24 cellular contexts compared by ENCODE assay signal in the genomic region with DNA sequence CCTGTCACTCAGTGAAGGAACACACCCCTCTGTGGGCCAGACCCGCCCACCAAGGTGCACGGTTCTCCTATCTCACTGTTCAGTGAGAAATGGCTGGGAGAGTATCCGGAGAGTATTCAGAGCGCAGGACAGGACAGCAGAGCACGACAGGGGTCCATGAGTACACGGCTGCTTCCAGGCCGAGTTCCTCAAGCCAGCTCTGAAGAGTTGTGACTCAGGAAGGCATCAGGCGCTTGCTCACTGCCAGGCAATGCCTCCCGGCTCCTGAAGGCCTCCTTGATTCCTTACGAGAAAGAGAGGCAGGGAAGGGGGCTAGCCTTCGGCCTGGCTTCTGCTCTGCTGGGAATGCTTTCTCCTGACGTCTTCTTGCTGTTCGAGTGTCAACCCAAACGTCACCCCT.
DNase-seq lines count a peak whose midpoint lies in the region; ATAC-seq and TF ChIP-seq lines count a peak whose summit lies in the region.
"Had no signal": no experiment of that assay in that cellular context is flagged by ENCODE, and none has a peak within 500 bp of the region (broad histone marks: within the 10 kb centered on the region; RNA-seq: fewer than 3 reads in every experiment).

No MANE protein-coding gene starts in this region.

- no peaks in the 10 kb centered on the region for H3K36me3 Mint-ChIP-seq in Calu3 (ENCODE audit: insufficient read depth, unreplicated experiment)
- H3K36me3 Mint-ChIP-seq: CD4-positive, alpha-beta memory T cell had no signal

- H3K4me3 Mint-ChIP-seq in Calu3 (ENCODE audit: low read depth, unreplicated experiment): no peak overlapping the region
- H3K4me3 Mint-ChIP-seq: CD4-positive, alpha-beta memory T cell; H9 had no signal

- no peak overlapping the region for H3K4me3 ChIP-seq in breast epithelium
- H3K4me3 ChIP-seq: BLaER1 treated with 17β-estradiol and CSF1 and Interleukin-3, amounts not matched to agents 10 nM and 100 nM; Peyer's patch had no signal

- H3K36me3 ChIP-seq in breast epithelium: no peaks in the 10 kb centered on the region
- H3K36me3 ChIP-seq: BLaER1 treated with 17β-estradiol and CSF1 and Interleukin-3, amounts not matched to agents 10 nM and 100 nM; Peyer's patch had no signal

- H3K27ac ChIP-seq in angular gyrus (ENCODE audit: low read depth, low read length): peak overlapping the region; percentile 22
- H3K27ac ChIP-seq in temporal lobe (ENCODE audit: low read depth, low read length): peak overlapping the region; percentile 56
- H3K27ac ChIP-seq in breast epithelium: no peak overlapping the region
- H3K27ac ChIP-seq: BLaER1 treated with 17β-estradiol and CSF1 and Interleukin-3, amounts not matched to agents 10 nM and 100 nM; HL-60; Peyer's patch had no signal

- no peaks in the 10 kb centered on the region for H3K4me1 ChIP-seq in breast epithelium
- H3K4me1 ChIP-seq: Caco-2, Peyer's patch had no signal

- TF ChIP-seq POLR2A in breast epithelium (IDR thresholded peaks at IDR 0.05): no peak

- peak; percentile 14 for DNase-seq in ELR (ENCODE audit: low read depth)
- DNase-seq in HT1080 (ENCODE audit: low read depth): peak; percentile 39
- DNase-seq in breast epithelium (ENCODE audit: low spot score in 2 of 2): no peak
- DNase-seq in Calu3: no peak
- DNase-seq: Caco-2; CD4-positive, alpha-beta memory T cell; DMS153; GF-D8; H9; KBM-7; MV-4-11; NCI-H1105 treated with DMSO at 0.1 percent for 48 hours; NCI-H1694; NCI-H2081; NCI-H2171 treated with DMSO at 0.1 percent for 48 hours; NCI-H524 treated with DMSO at 0.1 percent for 48 hours; NCI-H82; Peyer's patch had no signal

- H3K4me1 Mint-ChIP-seq in Calu3 (ENCODE audit: low read depth, unreplicated experiment): no peaks in the 10 kb centered on the region
- H3K4me1 Mint-ChIP-seq: CD4-positive, alpha-beta memory T cell had no signal

- peaks cover 58% of the 10 kb centered on the region for H3K27me3 Mint-ChIP-seq in Calu3 (ENCODE audit: unreplicated experiment)

- H3K9me3 ChIP-seq in breast epithelium: no peaks in the 10 kb centered on the region
- H3K9me3 ChIP-seq: Caco-2, Peyer's patch had no signal

- CTCF ChIA-PET in Calu3 (lab: Charles Lee): no interaction called here

- no TSS peak for BruUV-seq in Calu3 (replicated peaks; lab: Mats Ljungman, UMichigan)

- intact Hi-C loops in breast epithelium (cut with DNase I; ENCODE audit: low total_unique reads) (no loop called here), Calu3 (cut with micrococcal nuclease; ENCODE audit: unreplicated experiment) (no loop called here)

- no peaks in the 10 kb centered on the region for H3K9me3 Mint-ChIP-seq in Calu3 (ENCODE audit: low read depth, unreplicated experiment)
- H3K9me3 Mint-ChIP-seq: CD4-positive, alpha-beta memory T cell had no signal

- no peak for ATAC-seq in GM18861 (IDR thresholded peaks at IDR 0.05; ENCODE audit: unreplicated experiment)
- ATAC-seq: Right ventricle myocardium inferior had no signal

- peaks cover 0 to 79% of the 10 kb centered on the region in 2 donors for H3K27me3 ChIP-seq in breast epithelium
- H3K27me3 ChIP-seq: Peyer's patch had no signal

- no peak overlapping the region for H3K27ac Mint-ChIP-seq in Calu3 (ENCODE audit: unreplicated experiment)
- H3K27ac Mint-ChIP-seq: CD4-positive, alpha-beta memory T cell had no signal

- TF ChIP-seq CTCF in breast epithelium (IDR thresholded peaks at IDR 0.05) (no peak), Calu3 (IDR thresholded peaks at IDR 0.05; ENCODE audit: unreplicated experiment) (no peak)

Comparison
In these comparisons a context has a peak if more than half of its experiments do, and no peak if none do; other contexts are left out.
1. DNase-seq: peak in ELR (single experiment) and HT1080 (single experiment); none in breast epithelium (0 of 2) and Calu3 (single experiment).
2. H3K27ac ChIP-seq: peak in angular gyrus (single experiment) and temporal lobe (single experiment); none in breast epithelium (0 of 2).